ENCODE assay signal across 9 cellular contexts in the genomic region with DNA sequence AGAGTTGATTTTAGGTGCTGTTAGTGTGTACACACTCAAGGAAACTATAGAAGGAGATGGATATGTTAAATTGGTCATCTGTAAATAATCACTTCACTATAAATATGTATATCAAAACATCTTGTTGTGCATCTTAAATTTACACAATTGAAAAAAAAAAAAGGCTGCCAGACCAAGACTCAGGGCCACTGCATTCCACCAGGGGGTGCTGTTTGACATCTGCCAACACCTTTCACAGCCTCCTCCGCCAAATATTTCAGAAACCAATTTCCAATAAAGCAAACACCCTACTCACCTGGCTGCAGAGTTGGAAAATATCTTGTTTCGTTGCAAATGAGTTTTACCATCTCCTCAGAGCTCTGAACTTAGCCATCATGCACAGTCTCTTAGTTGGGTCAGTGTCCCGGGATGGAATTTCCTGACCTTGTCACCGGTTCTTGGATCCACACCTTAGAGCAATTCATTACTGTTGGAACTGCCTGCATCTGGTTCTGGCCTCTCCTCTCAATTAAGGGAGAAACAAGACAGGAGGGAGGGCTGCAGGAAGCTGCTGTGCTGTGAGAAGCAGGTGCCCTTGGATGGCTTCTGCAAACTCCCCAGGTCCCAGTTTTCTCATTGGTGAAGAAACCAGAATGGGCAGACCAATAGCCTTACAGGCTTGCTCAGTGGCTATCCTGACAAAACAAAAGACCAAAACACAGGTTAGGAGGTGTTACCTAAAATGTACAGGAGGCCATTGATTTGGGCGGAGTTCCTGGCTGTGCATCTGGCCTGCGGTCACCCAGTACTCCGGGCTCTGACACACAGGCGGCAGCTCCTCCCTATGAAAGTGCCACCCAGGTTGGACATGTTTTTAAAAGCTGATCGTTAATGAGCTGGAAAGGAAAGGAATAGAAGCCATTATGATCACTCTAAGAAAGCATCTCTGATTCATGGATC.
DNase-seq lines count a peak whose midpoint lies in the region; ATAC-seq, FAIRE-seq and TF ChIP-seq lines count a peak whose summit lies in the region.
"Had no signal": no experiment of that assay in that cellular context is flagged by ENCODE, and none has a peak within 500 bp of the region (broad histone marks: within the 10 kb centered on the region; RNA-seq: fewer than 3 reads in every experiment).

No MANE protein-coding gene starts in this region.

- H3K18ac ChIP-seq in H1 (ENCODE audit: extremely low read depth, low read length), result no peak overlapping the region

- TF ChIP-seq CTCF in H1 (IDR thresholded peaks at IDR 0.05; ENCODE audit: control extremely low read depth in 1 of 3, insufficient read depth in 1 of 3, low read depth in 1 of 3, low read length in 3 of 3), result peak; percentile 72 to 77 (median 76)

- no peak for TF ChIP-seq EP300 in H1 (IDR thresholded peaks at IDR 0.05; ENCODE audit: borderline replicate concordance in 1 of 2, low read depth in 2 of 2, low read length in 2 of 2)

- no peak overlapping the region for H2BK120ac ChIP-seq in H1 (replicated peaks; ENCODE audit: low read depth, low read length)

- no peak overlapping the region for H2BK20ac ChIP-seq in H1 (ENCODE audit: low read length)

- peaks cover 0 to 17% (median 0%) of the 10 kb centered on the region in 5 donors for H3K27me3 Mint-ChIP-seq in naive thymus-derived CD8-positive, alpha-beta T cell

- no peak overlapping the region for H3K27ac ChIP-seq in H1 (ENCODE audit: low read depth, low read length)
- H3K27ac ChIP-seq: BLaER1 treated with 17β-estradiol and CSF1 and Interleukin-3, amounts not matched to agents 10 nM and 100 nM had no signal

- H2AK5ac ChIP-seq in H1 (ENCODE audit: low read depth, low read length), result no peak overlapping the region

- H3K4me1 Mint-ChIP-seq in naive thymus-derived CD8-positive, alpha-beta T cell, result peaks cover 5 to 45% (median 28%) of the 10 kb centered on the region in 4 donors

- no peak overlapping the region for H3K4me3 ChIP-seq in H1 (ENCODE audit: extremely low read depth in 1 of 4, insufficient read depth in 2 of 4, low read depth in 3 of 4, low read length in 4 of 4)
- H3K4me3 ChIP-seq: BLaER1 treated with 17β-estradiol and CSF1 and Interleukin-3, amounts not matched to agents 10 nM and 100 nM had no signal

- no peak overlapping the region for H4K8ac ChIP-seq in H1 (ENCODE audit: extremely low read depth, insufficient read depth, low read length)

- no peak overlapping the region for H3K56ac ChIP-seq in H1 (replicated peaks; ENCODE audit: insufficient read length, low read depth, low read length)

- no peak overlapping the region for H4K5ac ChIP-seq in H1 (ENCODE audit: insufficient read length, low read depth, low read length)

- no peak overlapping the region for H2AFZ ChIP-seq in H1 (ENCODE audit: low read length)

- no peak overlapping the region for H3K4me2 ChIP-seq in H1 (ENCODE audit: insufficient read depth in 1 of 2, low read depth in 2 of 2, low read length in 2 of 2)

- POLR2A ChIA-PET in H1 (lab: Charles Lee; ENCODE audit: partially characterized antibody), result interaction anchor here (0.6 kb wide), 1 partner anchor 233 kb away, joined by 3 read pairs; no protein-coding TSS in a partner anchor
- POLR2A ChIA-PET in naive thymus-derived CD8-positive, alpha-beta T cell (lab: Charles Lee), result no interaction called here

- peaks cover 0 to 5% (median 4%) of the 10 kb centered on the region in 4 experiments; a peak in 4 of 7 replicates for H3K4me1 ChIP-seq in H1 (replicated peaks in 1 of 4; ENCODE audit: control insufficient read depth in 3 of 4, insufficient read depth in 4 of 4, low read length in 3 of 4)

- H3K27ac Mint-ChIP-seq in naive thymus-derived CD8-positive, alpha-beta T cell, result peak overlapping the region in 2 of 10 donors; percentile 2 to 54

- no peak overlapping the region for H3K9ac ChIP-seq in H1 (replicated peaks in 1 of 4; ENCODE audit: extremely low read depth in 1 of 4, low read depth in 3 of 4, low read length in 3 of 4)
- H3K9ac ChIP-seq: BLaER1 treated with 17β-estradiol and CSF1 and Interleukin-3, amounts not matched to agents 10 nM and 100 nM had no signal

- no peak overlapping the region for H3K4me3 Mint-ChIP-seq in naive thymus-derived CD8-positive, alpha-beta T cell

- 82% methylated on average over 9 of the region's 9 CpGs; no CpG with 5 or more reads in 1 of the 2 experiments for WGBS in H1 (ENCODE audit: extremely low coverage in 1 of 2, insufficient coverage in 1 of 2, insufficient read length in 1 of 2, insufficient replicate concordance in 2 of 2, low coverage in 1 of 2, low lambda C conversion rate in 2 of 2, missing lambda C conversion rate in 1 of 2), 2 experiments

- no peaks in the 10 kb centered on the region for H3K79me1 ChIP-seq in H1 (ENCODE audit: low read depth, low read length)

- no peak for ATAC-seq in naive thymus-derived CD8-positive, alpha-beta T cell
- no peak for ATAC-seq in stimulated activated naive CD8-positive, alpha-beta T cell treated with anti-CD3 and anti-CD28 coated beads, Interleukin-15, Interleukin-2, amounts not matched to agents 100 U/mL and 50 U/mL, for 24 hours

- H4K91ac ChIP-seq in H1 (replicated peaks; ENCODE audit: insufficient read length, low read length), result no peak overlapping the region

- DNase-seq in DMS53 (lab: John Stamatoyannopoulos, UW) (peak; percentile 55), DMS53 treated with DMSO at 0.1 percent for 48 hours (lab: John Stamatoyannopoulos, UW; ENCODE audit: unreplicated experiment) (no peak), NCI-H2171 (lab: John Stamatoyannopoulos, UW) (peak; percentile 37), H1 (ENCODE audit: low read depth in 1 of 2, low spot score in 2 of 2) (peak in 1 of 2 experiments; percentile 82), NCI-H524 treated with DMSO at 0.1 percent for 48 hours (lab: John Stamatoyannopoulos, UW) (no peak)
- DNase-seq in activated CD4-positive, alpha-beta T cell treated with anti-CD3 and anti-CD28 coated beads, Interleukin-2, amount 50 U/mL, for 1 hour, result peak; percentile 58
- peak; percentile 28 to 75 (median 57) for DNase-seq in naive thymus-derived CD8-positive, alpha-beta T cell
- DNase-seq in stimulated activated naive CD8-positive, alpha-beta T cell treated with anti-CD3 and anti-CD28 coated beads, Interleukin-15, Interleukin-2, amounts not matched to agents 100 U/mL and 50 U/mL, for 24 hours, result peak; percentile 76

- H3K36me3 ChIP-seq in H1 (ENCODE audit: control insufficient read depth in 2 of 4, insufficient read depth in 4 of 4, low read length in 3 of 4), result no peaks in the 10 kb centered on the region
- H3K36me3 ChIP-seq: BLaER1 treated with 17β-estradiol and CSF1 and Interleukin-3, amounts not matched to agents 10 nM and 100 nM had no signal

- H3K9me3 ChIP-seq in H1 (ENCODE audit: insufficient read depth in 2 of 2, low read depth in 1 of 2, low read length in 1 of 2), result no peaks in the 10 kb centered on the region
- H3K9me3 ChIP-seq: BLaER1 treated with 17β-estradiol and CSF1 and Interleukin-3, amounts not matched to agents 10 nM and 100 nM had no signal

- no peak overlapping the region for H2BK12ac ChIP-seq in H1 (ENCODE audit: low read depth, low read length)

- H3K27me3 ChIP-seq in H1 (replicated peaks in 1 of 4; ENCODE audit: control insufficient read depth in 3 of 4, extremely low read depth in 1 of 4, insufficient read depth in 3 of 4, low read length in 3 of 4), result no peaks in the 10 kb centered on the region
- H3K27me3 ChIP-seq: BLaER1 treated with 17β-estradiol and CSF1 and Interleukin-3, amounts not matched to agents 10 nM and 100 nM had no signal

- no peaks in the 10 kb centered on the region for H4K20me1 ChIP-seq in H1 (replicated peaks in 1 of 2; ENCODE audit: control insufficient read depth in 1 of 2, insufficient read depth in 2 of 2, low read length in 2 of 2)
- H4K20me1 ChIP-seq: BLaER1 treated with 17β-estradiol and CSF1 and Interleukin-3, amounts not matched to agents 10 nM and 100 nM had no signal

- H2BK15ac ChIP-seq in H1 (ENCODE audit: low read length), result no peak overlapping the region

- no peak overlapping the region for H3K4ac ChIP-seq in H1 (replicated peaks; ENCODE audit: insufficient read length, low read depth, low read length)

- no peaks in the 10 kb centered on the region for H3K36me3 Mint-ChIP-seq in naive thymus-derived CD8-positive, alpha-beta T cell

- no peaks in the 10 kb centered on the region for H3K79me2 ChIP-seq in H1 (ENCODE audit: control insufficient read depth in 1 of 2, insufficient read depth in 2 of 2, low read length in 2 of 2)

- TF ChIP-seq POLR2A in H1 (IDR thresholded peaks at IDR 0.05; ENCODE audit: control extremely low read depth in 1 of 2, low read depth in 2 of 2, low read length in 2 of 2), result no peak

- FAIRE-seq in H1 (lab: Jason Lieb, UNC), result peak; percentile 75

- H3K23me2 ChIP-seq in H1 (ENCODE audit: low read depth, low read length), result no peaks in the 10 kb centered on the region

- no peak overlapping the region for H3K23ac ChIP-seq in H1 (ENCODE audit: insufficient read length)

- H3K9me3 Mint-ChIP-seq in naive thymus-derived CD8-positive, alpha-beta T cell, result no peaks in the 10 kb centered on the region

- CTCF ChIA-PET in H1 (lab: Charles Lee; ENCODE audit: partially characterized antibody), result interaction anchor here (0.6 to 1.5 kb wide), 15 partner anchors 11 to 413 kb away, joined by 3 to 8 read pairs (median 4); no protein-coding TSS in a partner anchor

- H3K14ac ChIP-seq in H1 (ENCODE audit: insufficient read length), result no peak overlapping the region

- peak; percentile 80 to 81 for TF ChIP-seq RAD21 in H1 (IDR thresholded peaks at IDR 0.05 in 1 of 2, conservative IDR thresholded peaks at IDR 0.05 in 1 of 2; ENCODE audit: low read depth in 2 of 2, low read length in 2 of 2)

- no peak overlapping the region for H2BK5ac ChIP-seq in H1 (ENCODE audit: low read depth, low read length)

TF ChIP-seq in H1, 55 proteins besides CTCF, POLR2A, EP300 and RAD21:
- no peak for TF ChIP-seq SP1 (IDR thresholded peaks at IDR 0.05; ENCODE audit: low read depth, low read length)
- TF ChIP-seq TEAD4 (IDR thresholded peaks at IDR 0.05; ENCODE audit: low read depth, low read length), result peak; percentile 69; the same call in 1 of the 2 replicates

Comparison
In these comparisons a context has a peak if more than half of its experiments do, and no peak if none do; other contexts are left out.
1. DNase-seq: peak in DMS53 (single experiment), NCI-H2171 (single experiment), activated CD4-positive, alpha-beta T cell treated with anti-CD3 and anti-CD28 coated beads, Interleukin-2, amount 50 U/mL, for 1 hour (single experiment), naive thymus-derived CD8-positive, alpha-beta T cell (10 of 10) and stimulated activated naive CD8-positive, alpha-beta T cell treated with anti-CD3 and anti-CD28 coated beads, Interleukin-15, Interleukin-2, amounts not matched to agents 100 U/mL and 50 U/mL, for 24 hours (single experiment); none in DMS53 treated with DMSO at 0.1 percent for 48 hours (single experiment) and NCI-H524 treated with DMSO at 0.1 percent for 48 hours (single experiment).